ENCODE assay signal across 8 cellular contexts in genomic region chr9:128882677-128883590, GRCh38. TPM values are rescaled to one million over a fixed set of nuclear protein-coding genes. Genes with fewer than 3 reads are reported as not detected.
A peak's percentile ranks its signal among the peaks of the same experiment; 100 is the strongest.
DNase-seq lines count a peak whose midpoint lies in the region; ATAC-seq lines count a peak whose summit lies in the region.

No MANE protein-coding gene starts in this region.

- H3K4me3 Mint-ChIP-seq in central memory CD8-positive, alpha-beta T cell, result peak overlapping the region; percentile 90

- DNase-seq in NOMO-1 treated with DMSO at 0.1 percent for 48 hours (lab: John Stamatoyannopoulos, UW; ENCODE audit: unreplicated experiment) (peak; percentile 17), NOMO-1 treated with dmso at 0.1 percent for 144 hours (lab: John Stamatoyannopoulos, UW; ENCODE audit: unreplicated experiment) (no peak), NCI-H69 (lab: John Stamatoyannopoulos, UW) (peak; percentile 51), HuH-7.5 (ENCODE audit: low spot score) (no peak)
- no peak for DNase-seq in central memory CD8-positive, alpha-beta T cell (ENCODE audit: low spot score in 2 of 2)

- H3K4me3 ChIP-seq in mesodermal cell (ENCODE audit: extremely low read depth, insufficient read depth, low read length, poor library complexity, severe bottlenecking), result peak overlapping the region; percentile 96
- H3K4me3 ChIP-seq in urinary bladder (ENCODE audit: low read depth, low read length), result peak overlapping the region; percentile 82

- H3K9me3 Mint-ChIP-seq in central memory CD8-positive, alpha-beta T cell, result no peaks in the 10 kb centered on the region

- H3K36me3 Mint-ChIP-seq in central memory CD8-positive, alpha-beta T cell (ENCODE audit: insufficient read depth), result peaks cover 16% of the 10 kb centered on the region

- ATAC-seq in central memory CD8-positive, alpha-beta T cell (replicated peaks; ENCODE audit: extremely low read depth, poor library complexity, severe bottlenecking), result no peak
- no peak for ATAC-seq in GM18873 (IDR thresholded peaks at IDR 0.05; ENCODE audit: low FRiP score, unreplicated experiment)

- H3K27ac ChIP-seq in mesodermal cell (ENCODE audit: low read depth, low read length, severe bottlenecking) (peak overlapping the region; percentile 89), urinary bladder (ENCODE audit: low read depth) (peak overlapping the region; percentile 94)

- H3K4me1 Mint-ChIP-seq in central memory CD8-positive, alpha-beta T cell, result peaks cover 71% of the 10 kb centered on the region

- H3K27me3 Mint-ChIP-seq in central memory CD8-positive, alpha-beta T cell, result no peaks in the 10 kb centered on the region

- WGBS in mesodermal cell (ENCODE audit: insufficient coverage in 2 of 2), 2 experiments, result 0 to 4% methylated on average over 10 of the region's 19 CpGs
- WGBS in urinary bladder, result under 1% methylated on average over 19 of the region's 19 CpGs

- H3K27ac Mint-ChIP-seq in central memory CD8-positive, alpha-beta T cell (ENCODE audit: low read depth), result peak overlapping the region; percentile 95

- no peaks in the 10 kb centered on the region for H3K9me3 ChIP-seq in mesodermal cell (ENCODE audit: control insufficient read depth, low read length)

- H3K36me3 ChIP-seq in mesodermal cell (ENCODE audit: control insufficient read depth, insufficient read depth, low read length) (peaks cover 34% of the 10 kb centered on the region), urinary bladder (ENCODE audit: insufficient read depth) (no peaks in the 10 kb centered on the region)

- H3K4me1 ChIP-seq in mesodermal cell (ENCODE audit: control insufficient read depth, insufficient read depth, low read length, poor library complexity, severe bottlenecking), result peaks cover 33% of the 10 kb centered on the region
- H3K4me1 ChIP-seq in urinary bladder (ENCODE audit: insufficient read depth), result no peaks in the 10 kb centered on the region

RNA-seq across cellular contexts. Expression of gene LRRC8A, which starts 1.0 kb away (rescaled TPM):
- 65.4 TPM for polyA plus RNA-seq in mesodermal cell (2013, experiment 1 of 2)
- polyA plus RNA-seq in mesodermal cell (2013, experiment 2 of 2), result 51.7 TPM
- total RNA-seq in urinary bladder, result 17.1 TPM
- polyA plus RNA-seq in urinary bladder, result 62.3 TPM

RNA-seq across cellular contexts. Expression of gene KYAT1, which starts 1.2 kb away (rescaled TPM):
- polyA plus RNA-seq in mesodermal cell (2013, experiment 1 of 2), result 22.5 TPM
- polyA plus RNA-seq in mesodermal cell (2013, experiment 2 of 2), result 15.8 TPM
- total RNA-seq in urinary bladder, result 5.4 TPM
- 7.8 TPM for polyA plus RNA-seq in urinary bladder

RNA-seq across cellular contexts. Expression of gene PHYHD1, which starts 37.8 kb away (rescaled TPM):
- polyA plus RNA-seq in mesodermal cell (2013, experiment 1 of 2), result 20.5 TPM
- 14.5 TPM for polyA plus RNA-seq in mesodermal cell (2013, experiment 2 of 2)
- total RNA-seq in urinary bladder, result 16.8 TPM
- 34.8 TPM for polyA plus RNA-seq in urinary bladder

RNA-seq across cellular contexts. Expression of gene SPOUT1, which starts 53.3 kb away (rescaled TPM):
- polyA plus RNA-seq in mesodermal cell (2013, experiment 1 of 2), result 23.0 TPM
- polyA plus RNA-seq in mesodermal cell (2013, experiment 2 of 2), result 18.2 TPM
- 10.6 TPM for total RNA-seq in urinary bladder
- 22.4 TPM for polyA plus RNA-seq in urinary bladder

Comparison
In these comparisons a context has a peak if more than half of its experiments do, and no peak if none do; other contexts are left out.
1. DNase-seq: peak in NOMO-1 treated with DMSO at 0.1 percent for 48 hours (single experiment) and NCI-H69 (single experiment); none in NOMO-1 treated with dmso at 0.1 percent for 144 hours (single experiment), central memory CD8-positive, alpha-beta T cell (0 of 2) and HuH-7.5 (single experiment).